Comparison of ENCODE assay signal across 12 cellular contexts in genomic region chr2:216536725-216537124, GRCh38. TPM values are rescaled to one million over a fixed set of nuclear protein-coding genes. Genes with fewer than 3 reads are reported as not detected.
DNase-seq lines count a peak whose midpoint lies in the region; ATAC-seq and TF ChIP-seq lines count a peak whose summit lies in the region.
"Had no signal": no experiment of that assay in that cellular context is flagged by ENCODE, and none has a peak within 500 bp of the region (broad histone marks: within the 10 kb centered on the region; RNA-seq: fewer than 3 reads in every experiment).

No MANE protein-coding gene starts in this region.

- peak; percentile 57 for DNase-seq in DMS 273 (lab: John Stamatoyannopoulos, UW; ENCODE audit: unreplicated experiment)
- DNase-seq in DMS 273 treated with DMSO at 0.1 percent for 48 hours (lab: John Stamatoyannopoulos, UW) = no peak
- DNase-seq in amniotic epithelial cell (ENCODE audit: low read depth) = peak; percentile 82
- no peak for DNase-seq in right atrium auricular region (ENCODE audit: low spot score)
- no peak for DNase-seq in T1000 (lab: John Stamatoyannopoulos, UW)
- DNase-seq: cerebellar nuclear complex; stimulated activated naive CD4-positive, alpha-beta T cell had no signal

- TF ChIP-seq CTCF in right atrium auricular region (IDR thresholded peaks at IDR 0.05) = no peak

- H3K27me3 ChIP-seq in right atrium auricular region (no peaks in the 10 kb centered on the region), stomach smooth muscle (ENCODE audit: control insufficient read depth in 1 of 2, insufficient read depth in 2 of 2, low read length in 2 of 2) (no peaks in the 10 kb centered on the region)

- no peak for ATAC-seq in GM18502 (IDR thresholded peaks at IDR 0.05; ENCODE audit: poor library complexity, unreplicated experiment)
- no peak for ATAC-seq in GM21723 (IDR thresholded peaks at IDR 0.05; ENCODE audit: unreplicated experiment)
- ATAC-seq: GM23338 had no signal

- H3K27ac ChIP-seq in right atrium auricular region (peak overlapping the region; percentile 85 to 91), stomach smooth muscle (ENCODE audit: low read length) (peak overlapping the region; percentile 56)
- H3K27ac ChIP-seq: 22Rv1 had no signal

- H3K36me3 ChIP-seq in right atrium auricular region = no peaks in the 10 kb centered on the region
- no peaks in the 10 kb centered on the region for H3K36me3 ChIP-seq in stomach smooth muscle (ENCODE audit: control insufficient read depth in 2 of 2, insufficient read depth in 2 of 2, low read length in 2 of 2)

- H3K9me3 ChIP-seq in right atrium auricular region (no peaks in the 10 kb centered on the region), stomach smooth muscle (ENCODE audit: control insufficient read depth in 2 of 2, low read length in 2 of 2) (no peaks in the 10 kb centered on the region)

- peak overlapping the region in 1 of 2 donors; percentile 42 for H3K9ac ChIP-seq in stomach smooth muscle (ENCODE audit: low read length in 2 of 2)

- H3K4me1 ChIP-seq in right atrium auricular region (peaks cover 0 to 71% of the 10 kb centered on the region in 2 donors), stomach smooth muscle (ENCODE audit: control insufficient read depth, insufficient read depth, low read length) (peaks cover 52% of the 10 kb centered on the region)

- no peak overlapping the region for H3K4me3 ChIP-seq in right atrium auricular region
- no peak overlapping the region for H3K4me3 ChIP-seq in stomach smooth muscle (ENCODE audit: low read length in 2 of 2)
- H3K4me3 ChIP-seq: GM23338 had no signal

RNA-seq across cellular contexts. Expression of gene RPL37A, which starts 38.1 kb away (rescaled TPM):
- 1,000 to 10,000 TPM in 1 of 2 donors, 100 to 1,000 TPM in 1; 425 to 1,004 TPM for total RNA-seq in right atrium auricular region

Comparison
In these comparisons a context has a peak if more than half of its experiments do, and no peak if none do; other contexts are left out.
1. DNase-seq: peak in DMS 273 (single experiment) and amniotic epithelial cell (single experiment); none in DMS 273 treated with DMSO at 0.1 percent for 48 hours (single experiment), right atrium auricular region (single experiment) and T1000 (single experiment).